In the genomic region with DNA sequence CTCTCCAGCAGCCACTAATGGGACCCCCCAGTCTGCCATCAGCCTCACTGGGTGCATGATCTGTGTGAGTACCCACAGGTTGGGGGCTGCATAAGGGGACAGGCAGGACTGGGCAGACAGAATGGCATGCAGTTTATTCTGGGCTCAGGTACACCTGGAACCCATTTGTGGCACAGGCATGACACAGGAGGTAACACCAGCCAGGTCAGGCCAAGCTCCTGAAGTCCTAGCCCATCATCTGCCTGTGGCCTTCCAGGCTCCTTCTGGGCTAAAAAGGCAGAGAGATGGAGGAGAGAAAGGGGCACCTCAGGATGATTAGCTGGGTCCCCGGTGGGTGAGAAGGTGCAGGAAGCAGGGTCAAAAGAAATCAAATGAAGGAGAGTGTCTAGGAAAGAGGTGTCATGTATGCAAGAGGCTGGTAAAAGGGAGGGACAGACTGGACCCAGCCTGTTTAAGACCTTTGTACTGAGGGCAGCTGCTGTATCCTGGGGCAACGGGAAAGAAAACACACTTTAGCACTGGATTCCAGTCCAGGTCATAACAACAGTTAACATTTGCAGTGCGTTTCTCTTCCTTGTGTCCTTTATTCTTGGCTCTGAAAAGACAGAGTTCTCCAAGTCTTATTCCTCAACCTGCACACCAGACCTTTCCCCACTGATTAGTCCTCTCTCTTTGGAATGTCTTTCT, we compare ENCODE assay signal across 1 cellular context.
TF ChIP-seq lines count a peak whose summit lies in the region.

No MANE protein-coding gene starts in this region.

TF ChIP-seq in A549, 52 proteins besides CTCF, POLR2A, EP300 and RAD21 (continued from another document):
- TF ChIP-seq, protein P1, sequence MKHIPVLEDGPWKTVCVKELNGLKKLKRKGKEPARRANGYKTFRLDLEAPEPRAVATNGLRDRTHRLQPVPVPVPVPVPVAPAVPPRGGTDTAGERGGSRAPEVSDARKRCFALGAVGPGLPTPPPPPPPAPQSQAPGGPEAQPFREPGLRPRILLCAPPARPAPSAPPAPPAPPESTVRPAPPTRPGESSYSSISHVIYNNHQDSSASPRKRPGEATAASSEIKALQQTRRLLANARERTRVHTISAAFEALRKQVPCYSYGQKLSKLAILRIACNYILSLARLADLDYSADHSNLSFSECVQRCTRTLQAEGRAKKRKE (CRISPR knock-in tag; IDR thresholded peaks at IDR 0.05; ENCODE audit: low read depth) = no peak
- TF ChIP-seq GATA3 (IDR thresholded peaks at IDR 0.05; ENCODE audit: borderline replicate concordance) (no peak), JUN (IDR thresholded peaks at IDR 0.05) (no peak), HDAC2 (IDR thresholded peaks at IDR 0.05) (no peak), CHD4 (IDR thresholded peaks at IDR 0.05; ENCODE audit: borderline replicate concordance) (no peak), ZC3H11A (IDR thresholded peaks at IDR 0.05) (no peak), NPAS2 (CRISPR knock-in tag; IDR thresholded peaks at IDR 0.05; ENCODE audit: borderline replicate concordance) (no peak), EHF (CRISPR knock-in tag; IDR thresholded peaks at IDR 0.05) (no peak), HES2 (IDR thresholded peaks at IDR 0.05) (no peak), ZNF302 (CRISPR knock-in tag; IDR thresholded peaks at IDR 0.05) (no peak), FOXS1 (CRISPR knock-in tag; IDR thresholded peaks at IDR 0.05) (no peak), TFCP2L1 (CRISPR knock-in tag; IDR thresholded peaks at IDR 0.05) (no peak)
